7 cellular contexts compared by ENCODE assay signal in the genomic region with DNA sequence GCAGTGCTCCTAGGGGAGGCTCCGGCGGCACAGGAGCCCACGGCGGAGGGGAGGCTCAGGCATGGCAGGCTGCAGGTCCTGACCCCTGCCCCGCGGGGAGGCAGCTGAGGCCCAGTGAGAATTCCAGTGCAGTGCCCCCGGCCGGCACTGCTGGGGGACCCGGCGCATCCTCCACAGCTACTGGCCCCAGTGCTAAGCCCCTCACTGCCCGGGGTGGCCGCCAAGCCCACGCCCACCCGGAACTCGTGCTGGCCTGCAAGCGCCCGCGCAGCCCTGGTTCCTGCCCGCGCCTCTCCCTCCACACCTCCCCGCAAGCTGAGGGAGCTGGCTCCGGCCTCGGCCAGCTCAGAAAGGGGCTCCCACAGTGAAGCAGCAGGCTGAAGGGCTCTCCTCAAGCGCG.
"Had no signal": no experiment of that assay in that cellular context is flagged by ENCODE, and none has a peak within 500 bp of the region (broad histone marks: within the 10 kb centered on the region; RNA-seq: fewer than 3 reads in every experiment).

No MANE protein-coding gene starts in this region.

- ATAC-seq: HepG2, K562 had no signal

- H3K4me3 ChIP-seq: K562 had no signal

- H3K9ac ChIP-seq: KMS-11 had no signal

- H3K27ac ChIP-seq: HL-60, KMS-11 had no signal

- H3K4me2 ChIP-seq: KMS-11 had no signal

- DNase-seq: IMR-90, KBM-7, KG1 had no signal
